ENCODE assay signal across 8 cellular contexts in genomic region chr22:27919943-27920755, GRCh38. TPM values are rescaled to one million over a fixed set of nuclear protein-coding genes. Genes with fewer than 3 reads are reported as not detected.
DNase-seq lines count a peak whose midpoint lies in the region; ATAC-seq and TF ChIP-seq lines count a peak whose summit lies in the region.

No MANE protein-coding gene starts in this region.

- H3K36me3 Mint-ChIP-seq in activated T-helper 2 cell treated with anti-CD3 and anti-CD28 coated beads, Interferon-gamma antibody, Interleukin-2, Interleukin-4, amounts not matched to agents 10 μg/mL and 5 μg/mL and 100 μg/mL, durations not matched to agents 14 hours and 24 hours and 36 hours (ENCODE audit: low read depth): peaks cover 57% of the 10 kb centered on the region

- intact Hi-C loops in activated T-helper 2 cell treated with anti-CD3 and anti-CD28 coated beads, Interferon-gamma antibody, Interleukin-2, Interleukin-4, amounts not matched to agents 10 μg/mL and 5 μg/mL and 100 μg/mL, durations not matched to agents 14 hours and 24 hours and 36 hours (cut with micrococcal nuclease): loop anchor here (2.0 to 5.0 kb wide), 2 partner anchors 15 to 38 kb away; no protein-coding TSS in a partner anchor

- H3K36me3 ChIP-seq in Karpas-422 (ENCODE audit: insufficient read depth, low read length): peaks cover 7% of the 10 kb centered on the region; the same call in 1 of the 2 replicates
- peaks cover 10% of the 10 kb centered on the region for H3K36me3 ChIP-seq in cardiac muscle cell
- no peaks in the 10 kb centered on the region for H3K36me3 ChIP-seq in parathyroid adenoma (ENCODE audit: control insufficient read depth, insufficient read depth, low read length)

- peaks cover 39% of the 10 kb centered on the region for H3K4me1 Mint-ChIP-seq in activated T-helper 2 cell treated with anti-CD3 and anti-CD28 coated beads, Interferon-gamma antibody, Interleukin-2, Interleukin-4, amounts not matched to agents 10 μg/mL and 5 μg/mL and 100 μg/mL, durations not matched to agents 14 hours and 24 hours and 36 hours (ENCODE audit: low read depth)

- peak overlapping the region; percentile 91 for H3K4me2 ChIP-seq in Karpas-422 (ENCODE audit: low read depth, low read length, poor library complexity, severe bottlenecking)
- H3K4me2 ChIP-seq in parathyroid adenoma (ENCODE audit: low read length): peak overlapping the region; percentile 99

- H3K9ac ChIP-seq in Karpas-422 (ENCODE audit: low read length): peak overlapping the region; percentile 76
- H3K9ac ChIP-seq in parathyroid adenoma: no peak overlapping the region

- H3K9me2 ChIP-seq in Karpas-422 (replicated peaks; ENCODE audit: insufficient read depth, low read length): no peaks in the 10 kb centered on the region

- no peaks in the 10 kb centered on the region for H3K27me3 Mint-ChIP-seq in activated T-helper 2 cell treated with anti-CD3 and anti-CD28 coated beads, Interferon-gamma antibody, Interleukin-2, Interleukin-4, amounts not matched to agents 10 μg/mL and 5 μg/mL and 100 μg/mL, durations not matched to agents 14 hours and 24 hours and 36 hours (ENCODE audit: low read depth)

- H3K79me2 ChIP-seq in Karpas-422 (ENCODE audit: low read length) (peaks cover 57% of the 10 kb centered on the region), parathyroid adenoma (peaks cover 3% of the 10 kb centered on the region)

- H4K20me1 ChIP-seq in Karpas-422 (ENCODE audit: insufficient read depth, low read depth, low read length): peaks cover 32% of the 10 kb centered on the region

- H2AFZ ChIP-seq in Karpas-422 (ENCODE audit: low read length) (peak overlapping the region; percentile 85), parathyroid adenoma (peak overlapping the region; percentile 82)

- H3K4me3 ChIP-seq in Karpas-422 (ENCODE audit: low read length): peak overlapping the region; percentile 77
- H3K4me3 ChIP-seq in cardiac muscle cell: peak overlapping the region; percentile 64
- H3K4me3 ChIP-seq in parathyroid adenoma (ENCODE audit: low read depth, low read length): peak overlapping the region; percentile 90

- H3K4me1 ChIP-seq in Karpas-422 (ENCODE audit: low read length): peaks cover 41% of the 10 kb centered on the region
- H3K4me1 ChIP-seq in cardiac muscle cell (ENCODE audit: low read depth): peaks cover 34% of the 10 kb centered on the region
- no peaks in the 10 kb centered on the region for H3K4me1 ChIP-seq in parathyroid adenoma

- TF ChIP-seq CTCF in cardiac muscle cell (IDR thresholded peaks at IDR 0.05; ENCODE audit: low read depth, low read length) (peak; percentile 12), parathyroid adenoma (IDR thresholded peaks at IDR 0.05) (no peak)

- no peaks in the 10 kb centered on the region for H3K9me3 Mint-ChIP-seq in activated T-helper 2 cell treated with anti-CD3 and anti-CD28 coated beads, Interferon-gamma antibody, Interleukin-2, Interleukin-4, amounts not matched to agents 10 μg/mL and 5 μg/mL and 100 μg/mL, durations not matched to agents 14 hours and 24 hours and 36 hours

- peak overlapping the region; percentile 97 for H3K27ac Mint-ChIP-seq in activated T-helper 2 cell treated with anti-CD3 and anti-CD28 coated beads, Interferon-gamma antibody, Interleukin-2, Interleukin-4, amounts not matched to agents 10 μg/mL and 5 μg/mL and 100 μg/mL, durations not matched to agents 14 hours and 24 hours and 36 hours

- H3K9me3 ChIP-seq in Karpas-422 (ENCODE audit: low read length) (no peaks in the 10 kb centered on the region), cardiac muscle cell (ENCODE audit: low read depth) (no peaks in the 10 kb centered on the region), parathyroid adenoma (ENCODE audit: control insufficient read depth, low read length) (no peaks in the 10 kb centered on the region)

- H3K27me3 ChIP-seq in Karpas-422 (ENCODE audit: low read length) (no peaks in the 10 kb centered on the region), cardiac muscle cell (no peaks in the 10 kb centered on the region), parathyroid adenoma (ENCODE audit: control insufficient read depth, insufficient read depth, low read length) (no peaks in the 10 kb centered on the region)

- H3K4me3 Mint-ChIP-seq in activated T-helper 2 cell treated with anti-CD3 and anti-CD28 coated beads, Interferon-gamma antibody, Interleukin-2, Interleukin-4, amounts not matched to agents 10 μg/mL and 5 μg/mL and 100 μg/mL, durations not matched to agents 14 hours and 24 hours and 36 hours (ENCODE audit: low read depth): peak overlapping the region; percentile 93

- H3K27ac ChIP-seq in Karpas-422 (ENCODE audit: low read length) (peak overlapping the region; percentile 15; the same call in 1 of the 2 replicates), cardiac muscle cell (peak overlapping the region; percentile 94), parathyroid adenoma (peak overlapping the region; percentile 90)

- DNase-seq in DMS53 (lab: John Stamatoyannopoulos, UW): peak; percentile 29
- DNase-seq in DMS53 treated with DMSO at 0.1 percent for 48 hours (lab: John Stamatoyannopoulos, UW; ENCODE audit: unreplicated experiment): no peak
- DNase-seq in Karpas-422: no peak
- DNase-seq in activated T-helper 2 cell treated with anti-CD3 and anti-CD28 coated beads, Interferon-gamma antibody, Interleukin-2, Interleukin-4, amounts not matched to agents 10 μg/mL and 5 μg/mL and 100 μg/mL, durations not matched to agents 14 hours and 24 hours and 36 hours (ENCODE audit: low spot score): no peak
- DNase-seq in cardiac muscle cell (ENCODE audit: low read depth in 1 of 2, low spot score in 1 of 2): peak; percentile 78 to 81
- no peak for DNase-seq in ureter (ENCODE audit: low spot score)

- peak; percentile 13 for ATAC-seq in GM21737 (IDR thresholded peaks at IDR 0.05; ENCODE audit: unreplicated experiment)

RNA-seq across cellular contexts. Expression of gene PITPNB, which starts 1.1 kb away (rescaled TPM):
- total RNA-seq in Karpas-422 (2014; rRNA removed; shearing (Covaris generic); ENCODE audit: low replicate concordance): 14.1 and 23.8 TPM in 2 replicates
- 138 and 142 TPM in 2 replicates for total RNA-seq in activated T-helper 2 cell treated with anti-CD3 and anti-CD28 coated beads, Interferon-gamma antibody, Interleukin-2, Interleukin-4, amounts not matched to agents 10 μg/mL and 5 μg/mL and 100 μg/mL, durations not matched to agents 14 hours and 24 hours and 36 hours
- total RNA-seq in cardiac muscle cell (50.1 and 73.2 TPM in 2 replicates), ureter (93.7 TPM)
- 131 and 194 TPM in 2 replicates for polyA plus RNA-seq in cardiac muscle cell

Comparison
In these comparisons a context has a peak if more than half of its experiments do, and no peak if none do; other contexts are left out.
1. DNase-seq: peak in DMS53 (single experiment) and cardiac muscle cell (2 of 2); none in DMS53 treated with DMSO at 0.1 percent for 48 hours (single experiment), Karpas-422 (single experiment), activated T-helper 2 cell treated with anti-CD3 and anti-CD28 coated beads, Interferon-gamma antibody, Interleukin-2, Interleukin-4, amounts not matched to agents 10 μg/mL and 5 μg/mL and 100 μg/mL, durations not matched to agents 14 hours and 24 hours and 36 hours (single experiment) and ureter (single experiment).
2. H3K27ac ChIP-seq: peak in every context shown above with its lines; median percentile 94 in cardiac muscle cell; 90 in parathyroid adenoma; 15 in Karpas-422.
3. Peak in every context shown above with its lines, with median percentiles within 50 percentile points of each other: H3K4me3 ChIP-seq.